Comparison of ENCODE assay signal across 8 cellular contexts in genomic region chr22:41022470-41023298, GRCh38.
DNase-seq lines count a peak whose midpoint lies in the region; ATAC-seq and TF ChIP-seq lines count a peak whose summit lies in the region.

No MANE protein-coding gene starts in this region.

- H3K4me1 Mint-ChIP-seq in activated T-cell treated with anti-CD3 and anti-CD28 coated beads, Interleukin-2, amount 50 U/mL, for 24 hours (ENCODE audit: low read depth) = peaks cover 20% of the 10 kb centered on the region

- peak overlapping the region; percentile 82 for H3K27ac Mint-ChIP-seq in activated T-cell treated with anti-CD3 and anti-CD28 coated beads, Interleukin-2, amount 50 U/mL, for 24 hours

- no peaks in the 10 kb centered on the region for H3K79me2 ChIP-seq in PC-3 (ENCODE audit: low read length)

- TSS peak; percentile 75 for BruUV-seq in PC-3 (replicated peaks; lab: Mats Ljungman, UMichigan)

- H3K4me1 ChIP-seq in HUES64 (ENCODE audit: insufficient read depth, low read length) = peaks cover 15% of the 10 kb centered on the region
- H3K4me1 ChIP-seq in PC-3 (ENCODE audit: insufficient read depth, low read length) = peaks cover 12% of the 10 kb centered on the region
- peaks cover 6% of the 10 kb centered on the region for H3K4me1 ChIP-seq in mucosa of descending colon (ENCODE audit: low read depth)

- POLR2A ChIA-PET in PC-3 (lab: Charles Lee; ENCODE audit: unreplicated experiment) = interaction anchor here (0.6 to 2.3 kb wide), 2 partner anchors 71 to 161 kb away, joined by 3 to 10 read pairs; partner anchors contain the start of gene RBX1

- ATAC-seq in PC-3 (peak; percentile 61), mucosa of descending colon (peak; percentile 92)

- peak overlapping the region; percentile 74 for H3K4me3 Mint-ChIP-seq in activated T-cell treated with anti-CD3 and anti-CD28 coated beads, Interleukin-2, amount 50 U/mL, for 24 hours

- no peaks in the 10 kb centered on the region for H4K20me1 ChIP-seq in PC-3 (ENCODE audit: low read length)

- H2AFZ ChIP-seq in PC-3 (ENCODE audit: low read length) = peak overlapping the region; percentile 80

- intact Hi-C loops in PC-3 (cut with micrococcal nuclease) = loop anchor here (2.0 to 5.0 kb wide), 2 partner anchors 68 to 70 kb away; partner anchors contain the start of gene RBX1
- intact Hi-C loops in mucosa of descending colon (cut with DNase I, micrococcal nuclease) = loop anchor here in 1 of 2 donors (10.0 kb wide), 2 partner anchors 68 to 72 kb away; partner anchors contain the start of genes EP300 and RBX1

- under 1% methylated on average over 46 of the region's 46 CpGs for WGBS in HUES64

- H3K4me2 ChIP-seq in PC-3 (ENCODE audit: low read length) = peak overlapping the region; percentile 97

- H3K9ac ChIP-seq in HUES64 (ENCODE audit: low read depth, low read length) (peak overlapping the region; percentile 95), PC-3 (ENCODE audit: low read length) (peak overlapping the region; percentile 94)

- H3K27me3 Mint-ChIP-seq in activated T-cell treated with anti-CD3 and anti-CD28 coated beads, Interleukin-2, amount 50 U/mL, for 24 hours = no peaks in the 10 kb centered on the region

- H3K4me3 ChIP-seq in HUES64 (ENCODE audit: low read length) = peak overlapping the region; percentile 69
- H3K4me3 ChIP-seq in PC-3 (ENCODE audit: low read length) = peak overlapping the region; percentile 76
- peak overlapping the region; percentile 72 for H3K4me3 ChIP-seq in epithelial cell of proximal tubule (ENCODE audit: low read depth, low read length)
- peak overlapping the region; percentile 33 for H3K4me3 ChIP-seq in mucosa of descending colon

- no peaks in the 10 kb centered on the region for H3K9me2 ChIP-seq in PC-3 (replicated peaks; ENCODE audit: low read length)

- DNase-seq in AG08396 (ENCODE audit: low spot score) = peak; percentile 94
- peak; percentile 74 for DNase-seq in PC-3
- peak; percentile 92 for DNase-seq in activated T-cell treated with anti-CD3 and anti-CD28 coated beads, Interleukin-2, amount 50 U/mL, for 24 hours
- DNase-seq in epithelial cell of proximal tubule (ENCODE audit: low read depth) = no peak
- DNase-seq in mucosa of descending colon = peak; percentile 96
- DNase-seq in stimulated activated CD8-positive, alpha-beta memory T cell treated with anti-CD3 and anti-CD28 coated beads, Interleukin-15, amount 100 ng/mL, for 48 hours (ENCODE audit: low read depth in 2 of 2) = peak; percentile 66 to 77

- no peaks in the 10 kb centered on the region for H3K9me3 ChIP-seq in HUES64 (ENCODE audit: insufficient read depth, low read depth, low read length)
- no peaks in the 10 kb centered on the region for H3K9me3 ChIP-seq in PC-3 (ENCODE audit: low read length)
- H3K9me3 ChIP-seq in mucosa of descending colon = no peaks in the 10 kb centered on the region

- H3K36me3 Mint-ChIP-seq in activated T-cell treated with anti-CD3 and anti-CD28 coated beads, Interleukin-2, amount 50 U/mL, for 24 hours (ENCODE audit: low read depth) = peaks cover 1% of the 10 kb centered on the region

- H3F3A ChIP-seq in PC-3 (ENCODE audit: low read length, unreplicated experiment) = no peaks in the 10 kb centered on the region

- CTCF ChIA-PET in PC-3 (lab: Charles Lee) = interaction anchor here (1.7 kb wide), 1 partner anchor 100 kb away, joined by 5 read pairs; no protein-coding TSS in a partner anchor

- TF ChIP-seq POLR2A in GM19099 (IDR thresholded peaks at IDR 0.05; ENCODE audit: extremely low read depth, insufficient read length, low read depth) = peak; percentile 27

- H3K36me3 ChIP-seq in HUES64 (ENCODE audit: insufficient read depth, low read length) (no peaks in the 10 kb centered on the region), PC-3 (ENCODE audit: low read depth, low read length) (no peaks in the 10 kb centered on the region), mucosa of descending colon (ENCODE audit: low read depth) (no peaks in the 10 kb centered on the region)

- no peaks in the 10 kb centered on the region for H3K9me3 Mint-ChIP-seq in activated T-cell treated with anti-CD3 and anti-CD28 coated beads, Interleukin-2, amount 50 U/mL, for 24 hours

- H3K27ac ChIP-seq in HUES64 (ENCODE audit: low read depth, low read length) = peak overlapping the region; percentile 99
- H3K27ac ChIP-seq in PC-3 (ENCODE audit: low read length) = peak overlapping the region; percentile 84

- H3K27me3 ChIP-seq in HUES64 (ENCODE audit: insufficient read depth, low read length) (peaks cover 9% of the 10 kb centered on the region; the same call in 1 of the 2 replicates), PC-3 (ENCODE audit: low read length) (no peaks in the 10 kb centered on the region)

- TF ChIP-seq CTCF in PC-3 (conservative IDR thresholded peaks at IDR 0.05; ENCODE audit: low read depth, low read length) (no peak), epithelial cell of proximal tubule (conservative IDR thresholded peaks at IDR 0.05; ENCODE audit: low read depth, low read length) (no peak), mucosa of descending colon (IDR thresholded peaks at IDR 0.05) (no peak)
